Comparison of ENCODE assay signal across 9 cellular contexts in genomic region chr11:506238-506949, GRCh38. TPM values are rescaled to one million over a fixed set of nuclear protein-coding genes. Genes with fewer than 3 reads are reported as not detected.
A peak's percentile ranks its signal among the peaks of the same experiment; 100 is the strongest.
DNase-seq lines count a peak whose midpoint lies in the region; ATAC-seq, FAIRE-seq and TF ChIP-seq lines count a peak whose summit lies in the region.
"Had no signal": no experiment of that assay in that cellular context is flagged by ENCODE, and none has a peak within 500 bp of the region (broad histone marks: within the 10 kb centered on the region; RNA-seq: fewer than 3 reads in every experiment).

No MANE protein-coding gene starts in this region.

- ATAC-seq in HG03442 (IDR thresholded peaks at IDR 0.05; ENCODE audit: unreplicated experiment): peak; percentile 53
- ATAC-seq in left colon: peak; percentile 84

- H3K4me3 ChIP-seq in BE2C (ENCODE audit: low read depth, low read length): peak overlapping the region; percentile 73
- H3K4me3 ChIP-seq in colonic mucosa: peak overlapping the region; percentile 95

- peak overlapping the region; percentile 90 to 93 for H3K9ac ChIP-seq in colonic mucosa (ENCODE audit: low read depth in 2 of 2, low read length in 2 of 2)

- DNase-seq in BE2C (peak; percentile 94), GM19239 (ENCODE audit: insufficient read length, low spot score) (peak; percentile 98), NCI-H524 (lab: John Stamatoyannopoulos, UW) (peak; percentile 89 to 93), colonic mucosa (peak; percentile 99), left colon (peak; percentile 98 to 99)
- peak; percentile 99 for DNase-seq in activated CD4-positive, alpha-beta T cell treated with anti-CD3 and anti-CD28 coated beads for 48 hours
- peak; percentile 96 to 97 for DNase-seq in stimulated activated CD4-positive, alpha-beta T cell treated with anti-CD3 and anti-CD28 coated beads, Interleukin-1b, Interleukin-23, amount 100 ng/mL, for 4 hours (ENCODE audit: low read depth in 2 of 2)

- no peaks in the 10 kb centered on the region for H3K27me3 ChIP-seq in BE2C
- no peaks in the 10 kb centered on the region for H3K27me3 ChIP-seq in colonic mucosa

- peak overlapping the region; percentile 99 for H3K27ac ChIP-seq in colonic mucosa

- FAIRE-seq in GM19239 (lab: Jason Lieb, UNC): peak; percentile 99
- FAIRE-seq: endometrium had no signal

- H3K36me3 ChIP-seq in BE2C (no peaks in the 10 kb centered on the region), colonic mucosa (no peaks in the 10 kb centered on the region)

- H3K4me1 ChIP-seq in BE2C (no peaks in the 10 kb centered on the region), colonic mucosa (peaks cover 20% of the 10 kb centered on the region)

- no peak for TF ChIP-seq CTCF in BE2C (IDR thresholded peaks at IDR 0.05; ENCODE audit: low read depth, low read length)
- TF ChIP-seq CTCF in colonic mucosa (IDR thresholded peaks at IDR 0.05): no peak

- intact Hi-C loops in colonic mucosa (cut with DNase I): no loop called here
- intact Hi-C loops in left colon (cut with DNase I, micrococcal nuclease): no loop called here

- H3K9me3 ChIP-seq in BE2C: no peaks in the 10 kb centered on the region
- no peaks in the 10 kb centered on the region for H3K9me3 ChIP-seq in colonic mucosa

RNA-seq across cellular contexts. Expression of gene RNH1, which starts 0.6 kb away (rescaled TPM):
- 200 TPM for polyA plus RNA-seq in BE2C (2012; ENCODE audit: insufficient read depth, insufficient read length, low read depth)
- total RNA-seq in colonic mucosa (100 to 1,000 TPM; 106 to 140 TPM), left colon (100 to 1,000 TPM; 104 to 124 TPM)

RNA-seq across cellular contexts. Expression of gene HRAS, which starts 29.0 kb away (rescaled TPM):
- polyA plus RNA-seq in BE2C (2012; ENCODE audit: insufficient read depth, insufficient read length, low read depth): 195 TPM
- total RNA-seq in colonic mucosa: 10 to 100 TPM; 38.4 to 67.0 TPM
- total RNA-seq in left colon: 10 to 100 TPM; 42.3 to 58.1 TPM

RNA-seq across cellular contexts. Expression of gene LRRC56, which starts 30.9 kb away (rescaled TPM):
- 0.42 TPM for polyA plus RNA-seq in BE2C (2012; ENCODE audit: insufficient read depth, insufficient read length, low read depth)
- total RNA-seq in colonic mucosa (1 to 10 TPM; 2.8 to 3.2 TPM), left colon (1 to 10 TPM; 3.7 to 4.7 TPM)

RNA-seq across cellular contexts. Expression of gene LMNTD2, which starts 54.1 kb away (rescaled TPM):
- polyA plus RNA-seq in BE2C (2012; ENCODE audit: insufficient read depth, insufficient read length, low read depth): not detected
- 10 to 100 TPM in 1 of 2 donors, 1 to 10 TPM in 1; 9.8 to 13.6 TPM for total RNA-seq in colonic mucosa
- 10 to 100 TPM; 13.6 to 15.3 TPM for total RNA-seq in left colon

RNA-seq across cellular contexts. Expression of gene RASSF7, which starts 54.4 kb away (rescaled TPM):
- polyA plus RNA-seq in BE2C (2012; ENCODE audit: insufficient read depth, insufficient read length, low read depth): 3.7 TPM
- total RNA-seq in colonic mucosa (100 to 1,000 TPM; 108 to 139 TPM), left colon (100 to 1,000 TPM in 1 of 2 donors, 10 to 100 TPM in 1; 90.9 to 117 TPM)

Comparison
In these comparisons a context has a peak if more than half of its experiments do, and no peak if none do; other contexts are left out.
1. Peak in every context shown above with its lines: DNase-seq, ATAC-seq, H3K4me3 ChIP-seq and H3K27ac ChIP-seq.